5 cellular contexts compared by ENCODE assay signal in the genomic region with DNA sequence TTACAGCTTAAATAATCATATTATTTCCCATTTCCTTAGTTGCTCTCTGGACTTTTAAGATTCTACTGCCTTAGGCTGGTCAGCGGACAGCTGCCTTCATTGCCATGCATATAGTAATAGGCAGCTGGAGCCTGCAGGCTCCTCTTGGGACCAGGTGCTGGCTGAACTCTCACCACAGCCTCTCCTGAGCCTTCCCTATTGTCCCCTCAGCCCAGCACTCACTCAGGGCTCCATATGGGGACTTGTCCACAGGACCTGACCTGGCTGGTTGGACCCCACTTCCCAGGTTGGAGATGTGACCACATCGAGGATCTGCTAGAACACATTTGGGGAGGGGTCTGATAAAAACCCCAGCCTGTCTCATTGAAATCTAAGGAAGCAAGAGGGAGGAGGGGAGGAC.
"Had no signal": no experiment of that assay in that cellular context is flagged by ENCODE, and none has a peak within 500 bp of the region (broad histone marks: within the 10 kb centered on the region; RNA-seq: fewer than 3 reads in every experiment).

No MANE protein-coding gene starts in this region.

- ATAC-seq: GM23338, K562 had no signal

- DNase-seq: H9, HCEC 1CT, IMR-90 had no signal

- H3K4me1 Mint-ChIP-seq: GM23338, H9 had no signal

- H3K4me3 Mint-ChIP-seq: GM23338, H9 had no signal

- H3K27ac Mint-ChIP-seq: GM23338, H9 had no signal

- H3K4me3 ChIP-seq: GM23338, K562 had no signal
